24 cellular contexts compared by ENCODE assay signal in the genomic region with DNA sequence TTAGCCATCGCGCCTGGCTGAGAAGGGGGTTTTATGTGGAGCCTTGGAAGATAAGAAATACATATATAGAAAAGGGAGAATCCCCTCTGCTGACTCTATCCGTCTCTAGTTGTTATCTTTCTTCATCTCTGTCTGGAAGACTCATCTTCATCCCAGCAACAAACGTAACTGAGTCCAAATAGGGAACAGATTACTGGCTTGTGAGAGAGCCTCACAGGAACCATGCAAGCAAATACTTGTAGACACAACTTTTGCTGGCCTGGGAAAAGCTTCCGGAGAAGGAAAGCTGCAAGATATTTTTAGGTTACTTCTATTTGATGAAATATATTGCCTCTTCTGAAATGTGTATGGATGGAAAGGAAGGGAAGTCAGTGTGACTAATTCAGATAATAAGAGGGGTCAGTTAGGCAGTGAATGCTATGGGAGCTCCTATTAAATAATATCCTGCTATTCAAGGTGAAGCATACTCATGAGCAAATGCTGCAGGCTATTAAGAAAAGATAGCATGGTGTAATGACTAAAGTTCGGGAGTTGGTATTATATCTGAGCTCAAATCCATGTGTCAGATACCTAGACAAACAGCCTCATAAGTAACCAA. TPM values are rescaled to one million over a fixed set of nuclear protein-coding genes. Genes with fewer than 3 reads are reported as not detected.
DNase-seq lines count a peak whose midpoint lies in the region; ATAC-seq and TF ChIP-seq lines count a peak whose summit lies in the region.
"Had no signal": no experiment of that assay in that cellular context is flagged by ENCODE, and none has a peak within 500 bp of the region (broad histone marks: within the 10 kb centered on the region; RNA-seq: fewer than 3 reads in every experiment).

No MANE protein-coding gene starts in this region.

- H3K4me1 ChIP-seq in CD8-positive, alpha-beta T cell (ENCODE audit: insufficient read depth, low read length), result no peaks in the 10 kb centered on the region
- H3K4me1 ChIP-seq: Caco-2 had no signal

- H3K9me3 ChIP-seq in CD8-positive, alpha-beta T cell (ENCODE audit: low read length), result no peaks in the 10 kb centered on the region
- H3K9me3 ChIP-seq: BLaER1, Caco-2 had no signal

- POLR2A ChIA-PET in CD8-positive, alpha-beta T cell (lab: Charles Lee), result no interaction called here

- in situ Hi-C loops in brain microvascular endothelial cell (cut with HindIII; ENCODE audit: low pct_ligation_motif_present, low sequenced_read_pairs), result no loop called here

- no peaks in the 10 kb centered on the region for H3K36me3 ChIP-seq in brain microvascular endothelial cell (replicated peaks)
- H3K36me3 ChIP-seq in CD8-positive, alpha-beta T cell (ENCODE audit: insufficient read depth, low read length), result no peaks in the 10 kb centered on the region
- H3K36me3 ChIP-seq: BLaER1 had no signal

- DNase-seq in NCI-H226 (peak; percentile 81), brain microvascular endothelial cell (peak; percentile 20), fibroblast of pulmonary artery (ENCODE audit: low read depth) (peak; percentile 51), pulmonary artery endothelial cell (ENCODE audit: low read depth, low spot score) (peak; percentile 63), NCI-H2081 treated with DMSO at 0.1 percent for 48 hours (lab: John Stamatoyannopoulos, UW) (no peak)
- no peak for DNase-seq in CD8-positive, alpha-beta T cell
- DNase-seq: Caco-2; CD4-positive, alpha-beta T cell; DMS 273 treated with DMSO at 0.1 percent for 48 hours; DMS79 treated with DMSO at 0.1 percent for 48 hours; GM23248; H9; HFFc6; IMR-90; NCI-H1694; NCI-H2081; NCI-H2171 treated with DMSO at 0.1 percent for 48 hours; NCI-H446; NCI-H526; OCI-M1; SHP77 had no signal

- no peak overlapping the region for H3K27ac Mint-ChIP-seq in CD8-positive, alpha-beta T cell
- H3K27ac Mint-ChIP-seq: CD4-positive, alpha-beta T cell; H9; HFFc6 had no signal

- TF ChIP-seq CTCF in brain microvascular endothelial cell (IDR thresholded peaks at IDR 0.05; ENCODE audit: low read depth, low read length, missing control alignments) (no peak), fibroblast of pulmonary artery (IDR thresholded peaks at IDR 0.05; ENCODE audit: low read length, missing control alignments) (no peak)
- no peak for TF ChIP-seq CTCF in CD8-positive, alpha-beta T cell (IDR thresholded peaks at IDR 0.05)

- H3K4me3 Mint-ChIP-seq in CD8-positive, alpha-beta T cell, result no peak overlapping the region
- H3K4me3 Mint-ChIP-seq: CD4-positive, alpha-beta T cell; H9; HFFc6 had no signal

- CTCF ChIA-PET in CD8-positive, alpha-beta T cell (lab: Charles Lee), result no interaction called here

- H3K36me3 Mint-ChIP-seq in CD8-positive, alpha-beta T cell, result no peaks in the 10 kb centered on the region

- ATAC-seq in CD8-positive, alpha-beta T cell, result no peak
- no peak for ATAC-seq in GM19463 (IDR thresholded peaks at IDR 0.05; ENCODE audit: unreplicated experiment)

- H3K27ac ChIP-seq in brain microvascular endothelial cell, result no peak overlapping the region
- H3K27ac ChIP-seq in CD8-positive, alpha-beta T cell (ENCODE audit: low read depth, low read length), result no peak overlapping the region
- H3K27ac ChIP-seq: BLaER1, GM23248, KMS-11 had no signal

- no peaks in the 10 kb centered on the region for H3K27me3 ChIP-seq in brain microvascular endothelial cell (replicated peaks)
- H3K27me3 ChIP-seq in CD8-positive, alpha-beta T cell (ENCODE audit: insufficient read depth, low read length), result no peaks in the 10 kb centered on the region
- H3K27me3 ChIP-seq: BLaER1 had no signal

- H3K4me3 ChIP-seq in brain microvascular endothelial cell (ENCODE audit: low read depth, low read length) (no peak overlapping the region), fibroblast of pulmonary artery (replicated peaks; ENCODE audit: low read depth, low read length) (no peak overlapping the region)
- no peak overlapping the region for H3K4me3 ChIP-seq in CD8-positive, alpha-beta T cell (ENCODE audit: low read depth, low read length)
- H3K4me3 ChIP-seq: BLaER1, GM23248 had no signal

- H3K9me3 Mint-ChIP-seq in CD8-positive, alpha-beta T cell, result no peaks in the 10 kb centered on the region
- H3K9me3 Mint-ChIP-seq: CD4-positive, alpha-beta T cell; H9; HFFc6 had no signal

- intact Hi-C loops in CD8-positive, alpha-beta T cell (cut with DNase I, micrococcal nuclease), result no loop called here

- peaks cover 8% of the 10 kb centered on the region for H3K27me3 Mint-ChIP-seq in CD8-positive, alpha-beta T cell (ENCODE audit: low read depth)

- H3K4me1 Mint-ChIP-seq in CD8-positive, alpha-beta T cell (ENCODE audit: low read depth), result no peaks in the 10 kb centered on the region
- H3K4me1 Mint-ChIP-seq: H9 had no signal

RNA-seq across cellular contexts. Expression of gene FGGY, which starts 20.5 kb away (rescaled TPM):
- 7.8 and 9.3 TPM in 2 replicates for total RNA-seq in pulmonary artery endothelial cell
- total RNA-seq in CD8-positive, alpha-beta T cell, result 10 to 100 TPM; 12.8 to 14.3 TPM

Comparison
In these comparisons a context has a peak if more than half of its experiments do, and no peak if none do; other contexts are left out.
1. DNase-seq: peak in NCI-H226 (single experiment), brain microvascular endothelial cell (single experiment), fibroblast of pulmonary artery (single experiment) and pulmonary artery endothelial cell (single experiment); none in CD8-positive, alpha-beta T cell (0 of 7) and NCI-H2081 treated with DMSO at 0.1 percent for 48 hours (single experiment).